ENCODE assay signal across 1 cellular context in the genomic region with DNA sequence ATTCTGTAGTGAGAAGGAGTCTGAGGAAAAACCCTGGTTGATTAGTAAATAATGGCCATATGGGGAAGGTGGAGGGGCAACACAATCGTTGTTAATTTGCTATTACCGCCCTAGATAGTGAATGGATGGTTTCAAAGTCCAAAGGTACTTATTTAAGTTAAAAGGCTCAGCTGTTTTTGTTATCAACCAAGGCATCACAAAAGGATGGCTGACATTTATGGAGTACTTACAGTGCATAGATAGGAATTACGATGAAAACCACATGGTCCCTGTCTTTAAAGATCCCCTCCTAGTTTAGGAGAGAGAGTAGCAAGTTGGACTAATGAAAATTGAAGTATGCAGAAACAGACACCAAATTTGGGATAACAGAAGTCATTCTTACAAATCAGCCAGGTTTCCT.
TF ChIP-seq lines count a peak whose summit lies in the region.

No MANE protein-coding gene starts in this region.

TF ChIP-seq in GM23338, 12 proteins besides CTCF, POLR2A, EP300 and RAD21 (continued from another document):
- TF ChIP-seq, protein P1, sequence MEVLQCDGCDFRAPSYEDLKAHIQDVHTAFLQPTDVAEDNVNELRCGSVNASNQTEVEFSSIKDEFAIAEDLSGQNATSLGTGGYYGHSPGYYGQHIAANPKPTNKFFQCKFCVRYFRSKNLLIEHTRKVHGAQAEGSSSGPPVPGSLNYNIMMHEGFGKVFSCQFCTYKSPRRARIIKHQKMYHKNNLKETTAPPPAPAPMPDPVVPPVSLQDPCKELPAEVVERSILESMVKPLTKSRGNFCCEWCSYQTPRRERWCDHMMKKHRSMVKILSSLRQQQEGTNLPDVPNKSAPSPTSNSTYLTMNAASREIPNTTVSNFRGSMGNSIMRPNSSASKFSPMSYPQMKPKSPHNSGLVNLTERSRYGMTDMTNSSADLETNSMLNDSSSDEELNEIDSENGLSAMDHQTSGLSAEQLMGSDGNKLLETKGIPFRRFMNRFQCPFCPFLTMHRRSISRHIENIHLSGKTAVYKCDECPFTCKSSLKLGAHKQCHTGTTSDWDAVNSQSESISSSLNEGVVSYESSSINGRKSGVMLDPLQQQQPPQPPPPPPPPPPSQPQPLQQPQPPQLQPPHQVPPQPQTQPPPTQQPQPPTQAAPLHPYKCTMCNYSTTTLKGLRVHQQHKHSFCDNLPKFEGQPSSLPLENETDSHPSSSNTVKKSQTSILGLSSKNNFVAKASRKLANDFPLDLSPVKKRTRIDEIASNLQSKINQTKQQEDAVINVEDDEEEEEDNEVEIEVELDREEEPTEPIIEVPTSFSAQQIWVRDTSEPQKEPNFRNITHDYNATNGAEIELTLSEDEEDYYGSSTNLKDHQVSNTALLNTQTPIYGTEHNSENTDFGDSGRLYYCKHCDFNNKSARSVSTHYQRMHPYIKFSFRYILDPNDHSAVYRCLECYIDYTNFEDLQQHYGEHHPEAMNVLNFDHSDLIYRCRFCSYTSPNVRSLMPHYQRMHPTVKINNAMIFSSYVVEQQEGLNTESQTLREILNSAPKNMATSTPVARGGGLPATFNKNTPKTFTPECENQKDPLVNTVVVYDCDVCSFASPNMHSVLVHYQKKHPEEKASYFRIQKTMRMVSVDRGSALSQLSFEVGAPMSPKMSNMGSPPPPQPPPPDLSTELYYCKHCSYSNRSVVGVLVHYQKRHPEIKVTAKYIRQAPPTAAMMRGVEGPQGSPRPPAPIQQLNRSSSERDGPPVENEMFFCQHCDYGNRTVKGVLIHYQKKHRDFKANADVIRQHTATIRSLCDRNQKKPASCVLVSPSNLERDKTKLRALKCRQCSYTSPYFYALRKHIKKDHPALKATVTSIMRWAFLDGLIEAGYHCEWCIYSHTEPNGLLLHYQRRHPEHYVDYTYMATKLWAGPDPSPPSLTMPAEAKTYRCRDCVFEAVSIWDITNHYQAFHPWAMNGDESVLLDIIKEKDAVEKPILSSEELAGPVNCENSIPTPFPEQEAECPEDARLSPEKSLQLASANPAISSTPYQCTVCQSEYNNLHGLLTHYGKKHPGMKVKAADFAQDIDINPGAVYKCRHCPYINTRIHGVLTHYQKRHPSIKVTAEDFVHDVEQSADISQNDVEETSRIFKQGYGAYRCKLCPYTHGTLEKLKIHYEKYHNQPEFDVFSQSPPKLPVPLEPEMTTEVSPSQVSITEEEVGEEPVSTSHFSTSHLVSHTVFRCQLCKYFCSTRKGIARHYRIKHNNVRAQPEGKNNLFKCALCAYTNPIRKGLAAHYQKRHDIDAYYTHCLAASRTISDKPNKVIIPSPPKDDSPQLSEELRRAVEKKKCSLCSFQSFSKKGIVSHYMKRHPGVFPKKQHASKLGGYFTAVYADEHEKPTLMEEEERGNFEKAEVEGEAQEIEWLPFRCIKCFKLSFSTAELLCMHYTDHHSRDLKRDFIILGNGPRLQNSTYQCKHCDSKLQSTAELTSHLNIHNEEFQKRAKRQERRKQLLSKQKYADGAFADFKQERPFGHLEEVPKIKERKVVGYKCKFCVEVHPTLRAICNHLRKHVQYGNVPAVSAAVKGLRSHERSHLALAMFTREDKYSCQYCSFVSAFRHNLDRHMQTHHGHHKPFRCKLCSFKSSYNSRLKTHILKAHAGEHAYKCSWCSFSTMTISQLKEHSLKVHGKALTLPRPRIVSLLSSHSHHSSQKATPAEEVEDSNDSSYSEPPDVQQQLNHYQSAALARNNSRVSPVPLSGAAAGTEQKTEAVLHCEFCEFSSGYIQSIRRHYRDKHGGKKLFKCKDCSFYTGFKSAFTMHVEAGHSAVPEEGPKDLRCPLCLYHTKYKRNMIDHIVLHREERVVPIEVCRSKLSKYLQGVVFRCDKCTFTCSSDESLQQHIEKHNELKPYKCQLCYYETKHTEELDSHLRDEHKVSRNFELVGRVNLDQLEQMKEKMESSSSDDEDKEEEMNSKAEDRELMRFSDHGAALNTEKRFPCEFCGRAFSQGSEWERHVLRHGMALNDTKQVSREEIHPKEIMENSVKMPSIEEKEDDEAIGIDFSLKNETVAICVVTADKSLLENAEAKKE (CRISPR knock-in tag; IDR thresholded peaks at IDR 0.05), result no peak
- TF ChIP-seq STAT1 (IDR thresholded peaks at IDR 0.05; ENCODE audit: unreplicated experiment), result no peak
- TF ChIP-seq, protein P2, sequence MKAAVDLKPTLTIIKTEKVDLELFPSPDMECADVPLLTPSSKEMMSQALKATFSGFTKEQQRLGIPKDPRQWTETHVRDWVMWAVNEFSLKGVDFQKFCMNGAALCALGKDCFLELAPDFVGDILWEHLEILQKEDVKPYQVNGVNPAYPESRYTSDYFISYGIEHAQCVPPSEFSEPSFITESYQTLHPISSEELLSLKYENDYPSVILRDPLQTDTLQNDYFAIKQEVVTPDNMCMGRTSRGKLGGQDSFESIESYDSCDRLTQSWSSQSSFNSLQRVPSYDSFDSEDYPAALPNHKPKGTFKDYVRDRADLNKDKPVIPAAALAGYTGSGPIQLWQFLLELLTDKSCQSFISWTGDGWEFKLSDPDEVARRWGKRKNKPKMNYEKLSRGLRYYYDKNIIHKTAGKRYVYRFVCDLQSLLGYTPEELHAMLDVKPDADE (IDR thresholded peaks at IDR 0.05), result no peak
